Comparison of ENCODE assay signal across 21 cellular contexts in the genomic region with DNA sequence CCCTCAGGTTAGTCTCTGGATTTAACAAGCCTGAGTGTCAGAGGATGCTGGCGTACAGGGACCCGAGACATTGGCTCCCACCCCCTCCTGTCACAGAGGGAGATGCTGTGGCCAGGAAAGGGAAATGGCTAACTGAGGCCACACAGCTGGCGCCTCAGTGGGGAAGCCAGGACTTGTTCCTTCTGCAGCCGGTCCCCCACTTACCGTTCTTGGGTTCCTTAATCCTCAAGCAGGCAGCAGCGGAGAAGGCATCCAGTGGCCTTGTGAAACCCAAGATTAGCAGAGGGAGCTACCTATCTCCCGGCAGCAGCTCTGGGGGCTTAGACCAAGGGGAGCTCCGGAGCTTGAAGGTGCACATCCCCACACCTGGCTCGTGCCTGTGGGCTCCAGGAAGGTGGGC.
"Had no signal": no experiment of that assay in that cellular context is flagged by ENCODE, and none has a peak within 500 bp of the region (broad histone marks: within the 10 kb centered on the region; RNA-seq: fewer than 3 reads in every experiment).

No MANE protein-coding gene starts in this region.

- H3K4me2 ChIP-seq: hepatocyte, smooth muscle cell had no signal

- H3K36me3 ChIP-seq: adrenal gland, breast epithelium, esophagus squamous epithelium, pancreas, right lobe of liver, stomach, upper lobe of left lung had no signal

- H3K27ac ChIP-seq: adrenal gland, breast epithelium, esophagus squamous epithelium, hepatocyte, pancreas, right lobe of liver, stomach, upper lobe of left lung had no signal

- H3K4me1 ChIP-seq: right lobe of liver had no signal

- H2AFZ ChIP-seq: hepatocyte had no signal

- ATAC-seq: activated CD4-positive, alpha-beta T cell treated with anti-CD3 and anti-CD28 coated beads for 36 hours; activated naive CD4-positive, alpha-beta T cell treated with anti-CD3 and anti-CD28 coated beads, Interleukin-2, amount 50 U/mL, for 72 hours; pancreas; right lobe of liver; stimulated activated effector memory CD8-positive, alpha-beta T cell treated with anti-CD3 and anti-CD28 coated beads, Interleukin-12 subunit alpha, Interleukin-12 subunit beta, amount 100 ng/mL, for 72 hours; WTC11 had no signal

- FAIRE-seq: astrocyte, endothelial cell of umbilical vein, pancreas had no signal

- H3K4me3 ChIP-seq: adrenal gland, breast epithelium, esophagus squamous epithelium, hepatocyte, pancreas, right lobe of liver, smooth muscle cell, upper lobe of left lung had no signal

- H3K9me3 ChIP-seq: adrenal gland, pancreas, right lobe of liver, upper lobe of left lung had no signal

- H3K27me3 ChIP-seq: adrenal gland, breast epithelium, hepatocyte, pancreas, right lobe of liver had no signal

- DNase-seq: activated CD4-positive, alpha-beta T cell treated with anti-CD3 and anti-CD28 coated beads for 36 hours; activated CD4-positive, alpha-beta T cell treated with anti-CD3 and anti-CD28 coated beads, Interleukin-2, amount 50 U/mL, for 48 hours; activated gamma-delta T cell treated with Interleukin-2 at 50 U/mL for 16 hours; adrenal gland; effector CD4-positive, alpha-beta T cell; esophagus squamous epithelium; mesenchymal stem cell; naive thymus-derived CD8-positive, alpha-beta T cell; right lobe of liver; stimulated activated CD4-positive, alpha-beta T cell treated with anti-CD3 and anti-CD28 coated beads, Interleukin-4, amount 100 ng/mL, for 1 hour; stomach; upper lobe of left lung had no signal
